Comparison of ENCODE assay signal across 1 cellular context in genomic region chr18:158128-159036, GRCh38.
TF ChIP-seq lines count a peak whose summit lies in the region.

TSS of gene USP14 (plus strand) at chr18:158557. CDS start at chr18:158699, 142 bp downstream.

TF ChIP-seq in HepG2, 621 proteins besides CTCF, POLR2A, EP300 and RAD21 (continued from another document and continues in another):
- peak; percentile 90 for TF ChIP-seq ZXDC (CRISPR knock-in tag; IDR thresholded peaks at IDR 0.05)
- TF ChIP-seq ZBTB25 (CRISPR knock-in tag; IDR thresholded peaks at IDR 0.05): peak; percentile 75; the same call in 1 of the 2 replicates
- peak; percentile 99 for TF ChIP-seq NRL (CRISPR knock-in tag; IDR thresholded peaks at IDR 0.05; ENCODE audit: borderline replicate concordance)
- TF ChIP-seq ZNF629 (CRISPR knock-in tag; conservative IDR thresholded peaks at IDR 0.05): 0 out of 2 replicates have a peak, but pooled peaks have one; percentile 27
- TF ChIP-seq RNF219 (CRISPR knock-in tag; IDR thresholded peaks at IDR 0.05): 0 out of 2 replicates have a peak, but pooled peaks have one; percentile 53
- TF ChIP-seq SIX1 (CRISPR knock-in tag; IDR thresholded peaks at IDR 0.05; ENCODE audit: borderline replicate concordance): no peak
- TF ChIP-seq FUBP1 (CRISPR knock-in tag; IDR thresholded peaks at IDR 0.05; ENCODE audit: borderline replicate concordance): 0 out of 2 replicates have a peak, but pooled peaks have one; percentile 89
- TF ChIP-seq TFE3 (CRISPR knock-in tag; IDR thresholded peaks at IDR 0.05): peak; percentile 91
- no peak; the same call in 1 of the 2 replicates for TF ChIP-seq SMAD3 (CRISPR knock-in tag; IDR thresholded peaks at IDR 0.05)
- no peak for TF ChIP-seq TCF12 (IDR thresholded peaks at IDR 0.05)
- peak; percentile 76 for TF ChIP-seq TCF12 (CRISPR knock-in tag; IDR thresholded peaks at IDR 0.05)
- TF ChIP-seq MBD4 (IDR thresholded peaks at IDR 0.05; ENCODE audit: borderline replicate concordance, low read length): no peak
- peak; percentile 99 for TF ChIP-seq ZFY (CRISPR knock-in tag; IDR thresholded peaks at IDR 0.05)
- no peak for TF ChIP-seq GABPA (IDR thresholded peaks at IDR 0.05; ENCODE audit: low read depth, low read length)
- TF ChIP-seq GABPA (CRISPR knock-in tag; IDR thresholded peaks at IDR 0.05; ENCODE audit: low read depth): no peak
- 0 out of 2 replicates have a peak, but pooled peaks have one; percentile 44 for TF ChIP-seq JDP2 (CRISPR knock-in tag; IDR thresholded peaks at IDR 0.05; ENCODE audit: borderline replicate concordance)
- TF ChIP-seq SRSF1 (optimal IDR thresholded peaks at IDR 0.05; ENCODE audit: low read depth, low read length): no peak
- no peak for TF ChIP-seq SRSF9 (IDR thresholded peaks at IDR 0.05; ENCODE audit: borderline replicate concordance, insufficient read depth, low read depth, low read length, poor library complexity, severe bottlenecking)
- TF ChIP-seq RNF2 (conservative IDR thresholded peaks at IDR 0.05; ENCODE audit: low read depth): peak; percentile 71; the same call in 1 of the 2 replicates
- 0 out of 2 replicates have a peak, but pooled peaks have one; percentile 32 for TF ChIP-seq GZF1 (CRISPR knock-in tag; IDR thresholded peaks at IDR 0.05)
- peak; percentile 99 for TF ChIP-seq ZNF280B (CRISPR knock-in tag; IDR thresholded peaks at IDR 0.05; ENCODE audit: borderline replicate concordance)
- peak; percentile 87; the same call in 1 of the 2 replicates for TF ChIP-seq NKX3-1 (CRISPR knock-in tag; IDR thresholded peaks at IDR 0.05)
- TF ChIP-seq KDM2A (CRISPR knock-in tag; IDR thresholded peaks at IDR 0.05; ENCODE audit: borderline replicate concordance, low read depth): peak; percentile 57; the same call in 1 of the 2 replicates
- peak; percentile 70; the same call in 1 of the 2 replicates for TF ChIP-seq MTA1 (CRISPR knock-in tag; IDR thresholded peaks at IDR 0.05; ENCODE audit: borderline replicate concordance)
- peak; percentile 94 for TF ChIP-seq MXD4 (CRISPR knock-in tag; IDR thresholded peaks at IDR 0.05)
- TF ChIP-seq NFKB2 (CRISPR knock-in tag; IDR thresholded peaks at IDR 0.05; ENCODE audit: borderline replicate concordance): peak; percentile 99
- no peak for TF ChIP-seq RFX1 (IDR thresholded peaks at IDR 0.05)
- peak; percentile 97 for TF ChIP-seq ZNF253 (CRISPR knock-in tag; IDR thresholded peaks at IDR 0.05; ENCODE audit: borderline replicate concordance)
- TF ChIP-seq ELK4 (CRISPR knock-in tag; IDR thresholded peaks at IDR 0.05; ENCODE audit: borderline replicate concordance): no peak
- TF ChIP-seq WIZ (CRISPR knock-in tag; IDR thresholded peaks at IDR 0.05): peak; percentile 94
- TF ChIP-seq ZSCAN31 (CRISPR knock-in tag; IDR thresholded peaks at IDR 0.05; ENCODE audit: low read depth): peak; percentile 95
- peak; percentile 91; the same call in 1 of the 2 replicates for TF ChIP-seq ZNF230 (CRISPR knock-in tag; IDR thresholded peaks at IDR 0.05)
- TF ChIP-seq SOX13 (IDR thresholded peaks at IDR 0.05): no peak
- peak in 1 of 2 experiments; percentile 31; a peak in 1 of 4 replicates for TF ChIP-seq SOX13 (CRISPR knock-in tag; conservative IDR thresholded peaks at IDR 0.05 in 1 of 2, IDR thresholded peaks at IDR 0.05 in 1 of 2)
- TF ChIP-seq TBL1XR1 (IDR thresholded peaks at IDR 0.05; ENCODE audit: borderline replicate concordance, low read length, partially characterized antibody): no peak
- peak; percentile 98 for TF ChIP-seq ZNF232 (CRISPR knock-in tag; IDR thresholded peaks at IDR 0.05; ENCODE audit: borderline replicate concordance)
- TF ChIP-seq MAZ (IDR thresholded peaks at IDR 0.05; ENCODE audit: borderline replicate concordance, low read depth, low read length): peak; percentile 90; the same call in 1 of the 2 replicates
- TF ChIP-seq MAZ (CRISPR knock-in tag; IDR thresholded peaks at IDR 0.05; ENCODE audit: low read depth): peak; percentile 97
- TF ChIP-seq ZFYVE20 (CRISPR knock-in tag; IDR thresholded peaks at IDR 0.05; ENCODE audit: borderline replicate concordance, low read depth): peak; percentile 84; the same call in 1 of the 2 replicates
- peak; percentile 97; the same call in 1 of the 2 replicates for TF ChIP-seq GLI4 (CRISPR knock-in tag; IDR thresholded peaks at IDR 0.05; ENCODE audit: borderline replicate concordance)
- 0 out of 2 replicates have a peak, but pooled peaks have one; percentile 71 for TF ChIP-seq KLF13 (CRISPR knock-in tag; IDR thresholded peaks at IDR 0.05)
- TF ChIP-seq KMT2B (CRISPR knock-in tag; IDR thresholded peaks at IDR 0.05): peak; percentile 91
- peak; percentile 99 for TF ChIP-seq TFDP1 (CRISPR knock-in tag; IDR thresholded peaks at IDR 0.05; ENCODE audit: borderline replicate concordance)
- TF ChIP-seq ZNF850 (CRISPR knock-in tag; conservative IDR thresholded peaks at IDR 0.05): no peak
- peak; percentile 86; the same call in 1 of the 2 replicates for TF ChIP-seq TBX2 (CRISPR knock-in tag; IDR thresholded peaks at IDR 0.05; ENCODE audit: borderline replicate concordance)
- TF ChIP-seq ZNF224 (CRISPR knock-in tag; IDR thresholded peaks at IDR 0.05): peak; percentile 87
- peak; percentile 79 for TF ChIP-seq DBP (CRISPR knock-in tag; IDR thresholded peaks at IDR 0.05; ENCODE audit: not compliant biosample characterization)
- TF ChIP-seq HOXA3 (CRISPR knock-in tag; IDR thresholded peaks at IDR 0.05): peak; percentile 96
- TF ChIP-seq SP2 (CRISPR knock-in tag; IDR thresholded peaks at IDR 0.05): peak; percentile 85
- TF ChIP-seq YY1 (IDR thresholded peaks at IDR 0.05; ENCODE audit: insufficient read depth, insufficient replicate concordance, low read depth, low read length): peak; percentile 35
